ENCODE assay signal across 21 cellular contexts in the genomic region with DNA sequence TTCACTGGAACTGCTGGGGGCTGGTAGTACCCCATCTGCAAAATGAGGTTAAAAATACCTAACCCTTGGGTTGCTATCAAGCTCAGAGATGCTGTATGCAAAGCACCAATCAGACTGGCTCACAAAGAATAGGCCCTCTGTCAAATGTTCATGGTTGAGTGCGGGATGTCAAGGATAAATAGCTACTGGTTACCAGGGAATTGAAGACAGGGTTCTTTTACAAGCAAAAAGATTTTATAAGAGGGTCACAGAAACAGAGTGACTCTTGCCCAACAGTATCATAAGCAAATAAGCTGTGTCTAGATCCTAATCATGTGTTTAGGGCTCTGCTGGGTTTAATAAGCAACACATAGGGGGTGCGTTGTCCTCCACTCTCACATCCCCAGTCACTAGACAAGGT. TPM values are rescaled to one million over a fixed set of nuclear protein-coding genes. Genes with fewer than 3 reads are reported as not detected.
A peak's percentile ranks its signal among the peaks of the same experiment; 100 is the strongest.
DNase-seq lines count a peak whose midpoint lies in the region; ATAC-seq, FAIRE-seq and TF ChIP-seq lines count a peak whose summit lies in the region.
"Had no signal": no experiment of that assay in that cellular context is flagged by ENCODE, and none has a peak within 500 bp of the region (broad histone marks: within the 10 kb centered on the region; RNA-seq: fewer than 3 reads in every experiment).

No MANE protein-coding gene starts in this region.

- H3K79me2 ChIP-seq in GM12878 (ENCODE audit: control insufficient read depth, insufficient read depth, low read length) (peaks cover 50% of the 10 kb centered on the region), parathyroid adenoma (peaks cover 33% of the 10 kb centered on the region)

- TF ChIP-seq EP300 in GM12878 (IDR thresholded peaks at IDR 0.05; ENCODE audit: borderline replicate concordance in 1 of 2, control insufficient read depth in 1 of 2, low read depth in 2 of 2, low read length in 2 of 2) = no peak

- H3K27ac ChIP-seq in GM12878 (ENCODE audit: control insufficient read depth, insufficient read depth) (no peak overlapping the region), parathyroid adenoma (peak overlapping the region; percentile 53)

- ATAC-seq in GM12878 = no peak
- no peak for ATAC-seq in HG02884 (IDR thresholded peaks at IDR 0.05; ENCODE audit: unreplicated experiment)

- peaks cover 53% of the 10 kb centered on the region for H3K4me1 ChIP-seq in GM12878 (ENCODE audit: control insufficient read depth, insufficient read depth, low read length)
- peaks cover 45% of the 10 kb centered on the region for H3K4me1 ChIP-seq in parathyroid adenoma

- H3K4me3 ChIP-seq in GM12878 = no peak overlapping the region
- no peak overlapping the region for H3K4me3 ChIP-seq in parathyroid adenoma (ENCODE audit: low read depth, low read length)

- H3K27me3 ChIP-seq in GM12878 (replicated peaks in 1 of 2; ENCODE audit: control insufficient read depth in 2 of 2, insufficient read depth in 2 of 2, low read length in 1 of 2) (no peaks in the 10 kb centered on the region), parathyroid adenoma (ENCODE audit: control insufficient read depth, insufficient read depth, low read length) (no peaks in the 10 kb centered on the region)

- no peaks in the 10 kb centered on the region for H4K20me1 ChIP-seq in GM12878 (ENCODE audit: control insufficient read depth, insufficient read depth)

- in situ Hi-C loops in GM12878 (cut with MboI) = no loop called here
- in situ Hi-C loops in KBM-7 (cut with MboI; ENCODE audit: low pct_unique_long_range_greater_than_20kb, low sequenced_read_pairs) = no loop called here

- H3K36me3 ChIP-seq in GM12878 (ENCODE audit: control insufficient read depth in 2 of 2, insufficient read depth in 2 of 2, low read length in 1 of 2) (no peaks in the 10 kb centered on the region; a peak in 1 of 4 replicates), parathyroid adenoma (ENCODE audit: control insufficient read depth, insufficient read depth, low read length) (no peaks in the 10 kb centered on the region)

- RAD21 ChIA-PET in GM12878 (lab: Charles Lee; ENCODE audit: unreplicated experiment) = no interaction called here

- POLR2A ChIA-PET in GM12878 (lab: Charles Lee) = no interaction called here

- peak; percentile 60 for FAIRE-seq in GM12892 (lab: Jason Lieb, UNC)
- FAIRE-seq in GM12878 (lab: Jason Lieb, UNC) = no peak
- FAIRE-seq: D721Med, H54 had no signal

- CTCF ChIA-PET in GM12878 (lab: Yijun Ruan, JAX) = no interaction called here

- 17% methylated on average over 2 of the region's 2 CpGs for WGBS in GM12878 (ENCODE audit: insufficient coverage, insufficient replicate concordance, low lambda C conversion rate, missing lambda C conversion rate)

- 0 out of 2 replicates have a peak overlapping the region, but pooled peaks have one; percentile 14 for H3K4me2 ChIP-seq in GM12878 (ENCODE audit: control insufficient read depth, insufficient read depth)
- H3K4me2 ChIP-seq in parathyroid adenoma (ENCODE audit: low read length) = peak overlapping the region; percentile 20

- TF ChIP-seq RAD21 in GM12878 (IDR thresholded peaks at IDR 0.05; ENCODE audit: insufficient read depth, low read depth, low read length) = no peak

- no TSS peak for BruUV-seq in GM12878 (replicated peaks; lab: Mats Ljungman, UMichigan)

- TF ChIP-seq POLR2A in GM12892 (IDR thresholded peaks at IDR 0.05; ENCODE audit: low read depth, low read length) = no peak
- TF ChIP-seq POLR2A in GM12878 (IDR thresholded peaks at IDR 0.05; ENCODE audit: low read depth, low read length) = no peak

- H3K9ac ChIP-seq in GM12878 (ENCODE audit: control insufficient read depth, insufficient read depth, low read length) (no peak overlapping the region), parathyroid adenoma (no peak overlapping the region)

- intact Hi-C loops in GM12878 (cut with micrococcal nuclease; ENCODE audit: unreplicated experiment) = no loop called here

- no peak for TF ChIP-seq CTCF in GM12878 (IDR thresholded peaks at IDR 0.05 in 2 of 3, conservative IDR thresholded peaks at IDR 0.05 in 1 of 3; ENCODE audit: control insufficient read depth in 2 of 3, extremely low read depth in 1 of 3, insufficient read depth in 1 of 3, low read depth in 3 of 3, low read length in 3 of 3)
- no peak for TF ChIP-seq CTCF in parathyroid adenoma (IDR thresholded peaks at IDR 0.05)

- DNase-seq in GM12892 (ENCODE audit: insufficient read length) = no peak
- peak; percentile 58 to 67 for DNase-seq in NCI-H526 (lab: John Stamatoyannopoulos, UW)
- DNase-seq in GM12878 (ENCODE audit: low read depth, low spot score) = no peak
- no peak for DNase-seq in dedifferentiated amniotic fluid mesenchymal stem cell (ENCODE audit: extremely low spot score)
- no peak for DNase-seq in SKM-1 treated with dmso at 0.1 percent for 144 hours (lab: John Stamatoyannopoulos, UW; ENCODE audit: unreplicated experiment)
- DNase-seq in KBM-7 = no peak
- DNase-seq: ACHN; AML-193; CD4-positive, alpha-beta memory T cell; DMS79; NCI-H1436; NCI-H2029; NCI-H510A treated with DMSO at 0.1 percent for 48 hours; SIG-M5; T-helper 2 cell had no signal

- no peak overlapping the region for H2AFZ ChIP-seq in GM12878 (ENCODE audit: control insufficient read depth, low read depth, low read length)
- H2AFZ ChIP-seq in parathyroid adenoma = no peak overlapping the region

- peaks cover 3% of the 10 kb centered on the region; the same call in 2 of the 3 replicates for H3K9me3 ChIP-seq in GM12878 (replicated peaks; ENCODE audit: control insufficient read depth, insufficient read depth, low read length)
- H3K9me3 ChIP-seq in parathyroid adenoma (ENCODE audit: control insufficient read depth, low read length) = no peaks in the 10 kb centered on the region

- SMC1A ChIA-PET in GM12878 (lab: Charles Lee; ENCODE audit: uncharacterized antibody, unreplicated experiment) = interaction anchor here (1.1 to 1.5 kb wide), 2 partner anchors 10 to 12 kb away, joined by 4 to 5 read pairs; a partner anchor contains a TSS

TF ChIP-seq in GM12878, 131 proteins besides CTCF, POLR2A, EP300 and RAD21:
- TF ChIP-seq SPI1 (IDR thresholded peaks at IDR 0.05; ENCODE audit: borderline replicate concordance, insufficient read depth, low read depth, low read length) (no peak), GABPA (IDR thresholded peaks at IDR 0.05; ENCODE audit: low read depth) (no peak), TARDBP (IDR thresholded peaks at IDR 0.05; ENCODE audit: borderline replicate concordance) (no peak), SREBF1 (IDR thresholded peaks at IDR 0.05; ENCODE audit: low read length) (no peak), RFX5 (IDR thresholded peaks at IDR 0.05; ENCODE audit: low read depth, low read length) (no peak), IKZF2 (IDR thresholded peaks at IDR 0.05) (no peak)
TF ChIP-seq in GM12878: peak in this region for 0.

RNA-seq across cellular contexts. Expression of a gene that starts 11.9 kb away (rescaled TPM):
- polyA plus RNA-seq in GM12892 (2012; ENCODE audit: missing spikeins) = 28.5 TPM
- total RNA-seq in GM12878 (2013; cell fraction: nucleolus; rRNA removed) = 29.6 and 41.5 TPM in 2 replicates
- total RNA-seq in GM12878 (2014; rRNA removed) (80.7 and 88.4 TPM in 2 replicates), GM12878 (2014; rRNA removed; fragmentation: Illumina TruSeq; extraction: Trizol) (70.2 and 75.8 TPM in 2 replicates), GM12878 (2021) (128 and 135 TPM in 2 replicates)
- polyA plus RNA-seq in GM12878 (2011; ENCODE audit: low read depth) = 17.5 TPM
- polyA plus RNA-seq in GM12878 (2011; rRNA removed) (5.7 and 6.5 TPM in 2 replicates), GM12878 (2014; fragmentation: Illumina TruSeq; extraction: Trizol) (77.5 and 82.5 TPM in 2 replicates), GM12878 (2014; fragmentation: Nextera tagmentation; extraction: Ambion mirVana) (10 to 100 TPM; 23.1 to 24.8 TPM), GM12878 (2014; rRNA removed) (58.1 and 58.2 TPM in 2 replicates), GM12878 (2016; fragmentation: Nextera tagmentation; extraction: Ambion mirVana) (10 to 100 TPM; 68.0 to 69.5 TPM)
- 7.5 and 7.6 TPM in 2 replicates for polyA plus RNA-seq in GM12878 (2011; cell fraction: cytosol; rRNA removed)
- 7.6 and 13.2 TPM in 2 replicates for polyA plus RNA-seq in GM12878 (2011; cell fraction: nucleus; rRNA removed)
- 26.6 and 29.5 TPM in 2 replicates for polyA plus RNA-seq in GM12878 (2012)
- polyA minus RNA-seq in GM12878 (2011; rRNA and poly(A)+ RNA removed) = 7.0 and 8.3 TPM in 2 replicates
- 5.8 and 11.6 TPM in 2 replicates for polyA minus RNA-seq in GM12878 (2011; cell fraction: cytosol; rRNA and poly(A)+ RNA removed)
- 6.8 and 8.5 TPM in 2 replicates for polyA minus RNA-seq in GM12878 (2011; cell fraction: nucleus; rRNA and poly(A)+ RNA removed)
- total RNA-seq: G401, LHCN-M2 had no signal

Comparison
In these comparisons a context has a peak if more than half of its experiments do, and no peak if none do; other contexts are left out.
1. DNase-seq: peak in NCI-H526 (2 of 2); none in GM12892 (single experiment), GM12878 (single experiment), dedifferentiated amniotic fluid mesenchymal stem cell (single experiment), SKM-1 treated with dmso at 0.1 percent for 144 hours (single experiment) and KBM-7 (single experiment).